In genomic region chr7:45196374-45196773, GRCh38 we compare ENCODE assay signal across 1 cellular context.
TF ChIP-seq lines count a peak whose summit lies in the region.

No MANE protein-coding gene starts in this region.

TF ChIP-seq in GM12878, 131 proteins besides CTCF, POLR2A, EP300 and RAD21 (continued from another document):
- no peak for TF ChIP-seq ZNF384 (IDR thresholded peaks at IDR 0.05; ENCODE audit: borderline replicate concordance, low read depth, low read length)
- peak; percentile 83 for TF ChIP-seq JUNB (IDR thresholded peaks at IDR 0.05)
- TF ChIP-seq ATF7 (IDR thresholded peaks at IDR 0.05; ENCODE audit: low read depth): peak; percentile 36; the same call in 1 of the 2 replicates
- no peak for TF ChIP-seq BRCA1 (IDR thresholded peaks at IDR 0.05; ENCODE audit: low read depth, low read length)
- TF ChIP-seq SMARCA5 (IDR thresholded peaks at IDR 0.05): no peak
- no peak for TF ChIP-seq GATAD2B (conservative IDR thresholded peaks at IDR 0.05; ENCODE audit: low read depth)
- no peak for TF ChIP-seq TAF1 (IDR thresholded peaks at IDR 0.05; ENCODE audit: borderline replicate concordance, low read depth, low read length)
- no peak for TF ChIP-seq WRNIP1 (IDR thresholded peaks at IDR 0.05; ENCODE audit: borderline replicate concordance, low read depth, low read length)
- no peak for TF ChIP-seq ZNF207 (IDR thresholded peaks at IDR 0.05; ENCODE audit: borderline replicate concordance)
- TF ChIP-seq NFYA (IDR thresholded peaks at IDR 0.05; ENCODE audit: borderline replicate concordance, low read depth, low read length): no peak
- TF ChIP-seq ZBTB33 (IDR thresholded peaks at IDR 0.05): no peak
- no peak for TF ChIP-seq EZH2 (IDR thresholded peaks at IDR 0.05; ENCODE audit: borderline replicate concordance, control insufficient read depth, low read depth, low read length)
- TF ChIP-seq, protein P1, sequence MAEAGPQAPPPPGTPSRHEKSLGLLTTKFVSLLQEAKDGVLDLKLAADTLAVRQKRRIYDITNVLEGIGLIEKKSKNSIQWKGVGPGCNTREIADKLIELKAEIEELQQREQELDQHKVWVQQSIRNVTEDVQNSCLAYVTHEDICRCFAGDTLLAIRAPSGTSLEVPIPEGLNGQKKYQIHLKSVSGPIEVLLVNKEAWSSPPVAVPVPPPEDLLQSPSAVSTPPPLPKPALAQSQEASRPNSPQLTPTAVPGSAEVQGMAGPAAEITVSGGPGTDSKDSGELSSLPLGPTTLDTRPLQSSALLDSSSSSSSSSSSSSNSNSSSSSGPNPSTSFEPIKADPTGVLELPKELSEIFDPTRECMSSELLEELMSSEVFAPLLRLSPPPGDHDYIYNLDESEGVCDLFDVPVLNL (IDR thresholded peaks at IDR 0.05; ENCODE audit: low read depth, low read length): no peak
- TF ChIP-seq TARDBP (IDR thresholded peaks at IDR 0.05; ENCODE audit: borderline replicate concordance): no peak
- TF ChIP-seq CREM (IDR thresholded peaks at IDR 0.05; ENCODE audit: low read depth): peak; percentile 43; the same call in 1 of the 2 replicates
- TF ChIP-seq, protein P2, sequence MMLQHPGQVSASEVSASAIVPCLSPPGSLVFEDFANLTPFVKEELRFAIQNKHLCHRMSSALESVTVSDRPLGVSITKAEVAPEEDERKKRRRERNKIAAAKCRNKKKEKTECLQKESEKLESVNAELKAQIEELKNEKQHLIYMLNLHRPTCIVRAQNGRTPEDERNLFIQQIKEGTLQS (IDR thresholded peaks at IDR 0.05; ENCODE audit: borderline replicate concordance, extremely low read depth, low read depth, low read length): no peak
- TF ChIP-seq MYC (IDR thresholded peaks at IDR 0.05; ENCODE audit: insufficient read depth, insufficient read length, insufficient replicate concordance, low read length, severe bottlenecking): no peak
- no peak for TF ChIP-seq SMAD1 (IDR thresholded peaks at IDR 0.05; ENCODE audit: low read depth, partially characterized antibody)
- TF ChIP-seq PAX5 (IDR thresholded peaks at IDR 0.05; ENCODE audit: borderline replicate concordance, low read depth, low read length): no peak
- TF ChIP-seq POLR2AphosphoS5 (IDR thresholded peaks at IDR 0.05; ENCODE audit: low read length): no peak
TF ChIP-seq in GM12878: peak in this region for 18.
